Comparison of ENCODE assay signal across 9 cellular contexts in the genomic region with DNA sequence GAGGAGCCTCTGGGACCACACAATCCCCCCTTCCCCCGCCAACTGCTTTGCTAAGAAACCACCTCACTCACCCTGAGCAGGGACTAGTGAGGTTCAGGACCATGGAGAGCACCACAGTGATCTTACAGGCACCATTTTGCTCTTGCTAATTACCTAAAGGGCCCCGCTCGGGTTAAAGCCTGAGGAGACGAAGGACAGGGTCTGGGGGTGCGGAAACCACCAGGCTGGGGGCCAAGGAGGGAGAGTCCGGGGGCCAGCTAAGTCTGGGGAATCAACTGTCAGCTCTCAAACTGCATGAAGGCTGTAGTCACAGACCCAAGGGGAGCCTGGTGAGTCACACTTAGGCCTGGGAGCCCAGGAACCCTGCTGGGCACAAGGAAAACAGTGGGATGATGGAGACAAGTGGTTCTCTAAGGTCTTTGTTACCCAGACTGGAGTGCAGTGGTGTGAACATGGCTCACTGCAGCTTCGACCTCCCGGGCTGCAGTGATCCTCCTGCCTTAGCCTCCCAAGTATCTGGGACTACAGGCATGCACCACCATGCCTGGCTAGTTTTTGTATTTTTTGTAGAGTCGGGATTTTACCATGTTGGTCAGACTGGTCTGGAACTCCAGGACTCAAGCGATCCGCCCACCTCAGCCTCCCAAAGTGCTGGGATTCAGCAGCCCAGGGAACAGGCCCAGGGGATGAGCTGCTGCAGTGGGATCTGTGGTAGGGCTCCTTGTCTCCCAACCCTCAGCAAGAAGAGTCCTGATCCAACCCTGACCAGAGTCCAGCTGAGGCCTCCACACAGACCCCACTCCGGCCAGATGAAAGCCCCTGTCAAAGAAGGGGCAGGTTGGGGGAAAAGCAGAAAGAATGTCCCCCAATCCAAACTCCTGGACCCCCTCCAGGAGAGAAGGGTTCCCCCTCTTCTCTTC.
A peak's percentile ranks its signal among the peaks of the same experiment; 100 is the strongest.
DNase-seq lines count a peak whose midpoint lies in the region; ATAC-seq and TF ChIP-seq lines count a peak whose summit lies in the region.
"Had no signal": no experiment of that assay in that cellular context is flagged by ENCODE, and none has a peak within 500 bp of the region (broad histone marks: within the 10 kb centered on the region; RNA-seq: fewer than 3 reads in every experiment).

No MANE protein-coding gene starts in this region.

- POLR2A ChIA-PET in naive thymus-derived CD4-positive, alpha-beta T cell (lab: Charles Lee), result no interaction called here

- peaks cover 0 to 27% (median 11%) of the 10 kb centered on the region in 5 donors for H3K27me3 Mint-ChIP-seq in naive thymus-derived CD4-positive, alpha-beta T cell
- H3K27me3 Mint-ChIP-seq in glutamatergic neuron (ENCODE audit: unreplicated experiment), result peaks cover 8% of the 10 kb centered on the region

- no peak overlapping the region for H3K27ac ChIP-seq in naive thymus-derived CD4-positive, alpha-beta T cell (ENCODE audit: low read depth, low read length)

- peaks cover 0 to 10% (median 4%) of the 10 kb centered on the region in 7 donors for H3K4me1 Mint-ChIP-seq in naive thymus-derived CD4-positive, alpha-beta T cell
- H3K4me1 Mint-ChIP-seq in glutamatergic neuron (ENCODE audit: low read depth, unreplicated experiment), result peaks cover 9% of the 10 kb centered on the region

- no peak overlapping the region for H3K4me3 Mint-ChIP-seq in naive thymus-derived CD4-positive, alpha-beta T cell
- no peak overlapping the region for H3K4me3 Mint-ChIP-seq in glutamatergic neuron (ENCODE audit: unreplicated experiment)
- H3K4me3 Mint-ChIP-seq: activated naive CD4-positive, alpha-beta T cell treated with anti-CD3 and anti-CD28 coated beads, Interleukin-2, amount 50 U/mL, for 24 hours had no signal

- H3K27me3 ChIP-seq in naive thymus-derived CD4-positive, alpha-beta T cell (ENCODE audit: control insufficient read depth in 2 of 2, insufficient read depth in 2 of 2, low read length in 2 of 2), result no peaks in the 10 kb centered on the region

- H3K9me3 Mint-ChIP-seq in naive thymus-derived CD4-positive, alpha-beta T cell, result peaks cover 0 to 7% (median 0%) of the 10 kb centered on the region in 11 donors
- peaks cover 9% of the 10 kb centered on the region for H3K9me3 Mint-ChIP-seq in glutamatergic neuron (ENCODE audit: unreplicated experiment)
- H3K9me3 Mint-ChIP-seq: activated naive CD4-positive, alpha-beta T cell treated with anti-CD3 and anti-CD28 coated beads, Interleukin-2, amount 50 U/mL, for 24 hours had no signal

- peak; percentile 83 for DNase-seq in A172 (ENCODE audit: low spot score)
- peak; percentile 63 for DNase-seq in GM19240 (ENCODE audit: insufficient read length, low spot score)
- DNase-seq in dedifferentiated amniotic fluid mesenchymal stem cell (ENCODE audit: extremely low spot score), result peak; percentile 30
- DNase-seq in naive thymus-derived CD4-positive, alpha-beta T cell, result peak in 8 of 9 donors; percentile 20 to 60 (median 40)
- no peak for DNase-seq in NCI-H524 treated with DMSO at 0.1 percent for 48 hours (lab: John Stamatoyannopoulos, UW)
- DNase-seq in glutamatergic neuron, result no peak

- TF ChIP-seq CTCF in glutamatergic neuron (IDR thresholded peaks at IDR 0.05; ENCODE audit: partially characterized antibody, unreplicated experiment), result no peak

- intact Hi-C loops in naive thymus-derived CD4-positive, alpha-beta T cell (cut with micrococcal nuclease), result no loop called here

- CTCF ChIA-PET in naive thymus-derived CD4-positive, alpha-beta T cell (lab: Charles Lee), result no interaction called here

- H3K36me3 Mint-ChIP-seq in naive thymus-derived CD4-positive, alpha-beta T cell, result no peaks in the 10 kb centered on the region
- H3K36me3 Mint-ChIP-seq in glutamatergic neuron (ENCODE audit: unreplicated experiment), result no peaks in the 10 kb centered on the region
- H3K36me3 Mint-ChIP-seq: activated naive CD4-positive, alpha-beta T cell treated with anti-CD3 and anti-CD28 coated beads, Interleukin-2, amount 50 U/mL, for 24 hours had no signal

- H3K4me3 ChIP-seq in naive thymus-derived CD4-positive, alpha-beta T cell (ENCODE audit: low read length), result no peak overlapping the region

- no peaks in the 10 kb centered on the region for H3K9me3 ChIP-seq in naive thymus-derived CD4-positive, alpha-beta T cell (ENCODE audit: control insufficient read depth in 2 of 3, low read length in 3 of 3)

- no peaks in the 10 kb centered on the region for H3K36me3 ChIP-seq in naive thymus-derived CD4-positive, alpha-beta T cell (ENCODE audit: control insufficient read depth in 2 of 3, insufficient read depth in 3 of 3, low read length in 3 of 3)

- no peaks in the 10 kb centered on the region for H3K4me1 ChIP-seq in naive thymus-derived CD4-positive, alpha-beta T cell (ENCODE audit: control insufficient read depth in 2 of 2, insufficient read depth in 2 of 2, low read length in 2 of 2)

- H3K27ac Mint-ChIP-seq in naive thymus-derived CD4-positive, alpha-beta T cell, result no peak overlapping the region
- no peak overlapping the region for H3K27ac Mint-ChIP-seq in glutamatergic neuron (ENCODE audit: unreplicated experiment)

- ATAC-seq in SK-N-SH treated with all-trans-retinoic acid at 6 μM for 48 hours (peak; percentile 61), GM21526 (IDR thresholded peaks at IDR 0.05; ENCODE audit: low FRiP score, unreplicated experiment) (no peak)
- peak; percentile 55 for ATAC-seq in naive thymus-derived CD4-positive, alpha-beta T cell

TF ChIP-seq in SK-N-SH treated with all-trans-retinoic acid at 6 μM for 48 hours, 23 proteins besides CTCF, POLR2A, EP300 and RAD21 (continues in another document):
- TF ChIP-seq RARB (CRISPR knock-in tag; IDR thresholded peaks at IDR 0.05) (no peak), ISL1 (CRISPR knock-in tag; IDR thresholded peaks at IDR 0.05) (no peak), ZC3H10 (CRISPR knock-in tag; IDR thresholded peaks at IDR 0.05) (peak; percentile 20; the same call in 1 of the 2 replicates), SNAI2 (CRISPR knock-in tag; IDR thresholded peaks at IDR 0.05) (peak; percentile 84; the same call in 1 of the 2 replicates), CSDC2 (CRISPR knock-in tag; IDR thresholded peaks at IDR 0.05) (peak; percentile 95), OSR1 (CRISPR knock-in tag; IDR thresholded peaks at IDR 0.05) (no peak), ZNF565 (CRISPR knock-in tag; conservative IDR thresholded peaks at IDR 0.05; ENCODE audit: low read depth) (peak; percentile 69; the same call in 1 of the 2 replicates), BACH2 (CRISPR knock-in tag; IDR thresholded peaks at IDR 0.05; ENCODE audit: borderline replicate concordance) (no peak), ESRRG (CRISPR knock-in tag; IDR thresholded peaks at IDR 0.05) (no peak), ZFP30 (CRISPR knock-in tag; IDR thresholded peaks at IDR 0.05) (no peak), ZFP3 (CRISPR knock-in tag; IDR thresholded peaks at IDR 0.05) (peak; percentile 63; the same call in 1 of the 2 replicates)
- TF ChIP-seq, protein P1, sequence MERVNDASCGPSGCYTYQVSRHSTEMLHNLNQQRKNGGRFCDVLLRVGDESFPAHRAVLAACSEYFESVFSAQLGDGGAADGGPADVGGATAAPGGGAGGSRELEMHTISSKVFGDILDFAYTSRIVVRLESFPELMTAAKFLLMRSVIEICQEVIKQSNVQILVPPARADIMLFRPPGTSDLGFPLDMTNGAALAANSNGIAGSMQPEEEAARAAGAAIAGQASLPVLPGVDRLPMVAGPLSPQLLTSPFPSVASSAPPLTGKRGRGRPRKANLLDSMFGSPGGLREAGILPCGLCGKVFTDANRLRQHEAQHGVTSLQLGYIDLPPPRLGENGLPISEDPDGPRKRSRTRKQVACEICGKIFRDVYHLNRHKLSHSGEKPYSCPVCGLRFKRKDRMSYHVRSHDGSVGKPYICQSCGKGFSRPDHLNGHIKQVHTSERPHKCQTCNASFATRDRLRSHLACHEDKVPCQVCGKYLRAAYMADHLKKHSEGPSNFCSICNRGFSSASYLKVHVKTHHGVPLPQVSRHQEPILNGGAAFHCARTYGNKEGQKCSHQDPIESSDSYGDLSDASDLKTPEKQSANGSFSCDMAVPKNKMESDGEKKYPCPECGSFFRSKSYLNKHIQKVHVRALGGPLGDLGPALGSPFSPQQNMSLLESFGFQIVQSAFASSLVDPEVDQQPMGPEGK (CRISPR knock-in tag; IDR thresholded peaks at IDR 0.05; ENCODE audit: borderline replicate concordance), result 0 out of 2 replicates have a peak, but pooled peaks have one; percentile 29
- TF ChIP-seq, protein P2, sequence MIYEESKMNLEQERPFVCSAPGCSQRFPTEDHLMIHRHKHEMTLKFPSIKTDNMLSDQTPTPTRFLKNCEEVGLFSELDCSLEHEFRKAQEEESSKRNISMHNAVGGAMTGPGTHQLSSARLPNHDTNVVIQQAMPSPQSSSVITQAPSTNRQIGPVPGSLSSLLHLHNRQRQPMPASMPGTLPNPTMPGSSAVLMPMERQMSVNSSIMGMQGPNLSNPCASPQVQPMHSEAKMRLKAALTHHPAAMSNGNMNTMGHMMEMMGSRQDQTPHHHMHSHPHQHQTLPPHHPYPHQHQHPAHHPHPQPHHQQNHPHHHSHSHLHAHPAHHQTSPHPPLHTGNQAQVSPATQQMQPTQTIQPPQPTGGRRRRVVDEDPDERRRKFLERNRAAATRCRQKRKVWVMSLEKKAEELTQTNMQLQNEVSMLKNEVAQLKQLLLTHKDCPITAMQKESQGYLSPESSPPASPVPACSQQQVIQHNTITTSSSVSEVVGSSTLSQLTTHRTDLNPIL (CRISPR knock-in tag; IDR thresholded peaks at IDR 0.05; ENCODE audit: low read depth), result no peak
- TF ChIP-seq, protein P3, sequence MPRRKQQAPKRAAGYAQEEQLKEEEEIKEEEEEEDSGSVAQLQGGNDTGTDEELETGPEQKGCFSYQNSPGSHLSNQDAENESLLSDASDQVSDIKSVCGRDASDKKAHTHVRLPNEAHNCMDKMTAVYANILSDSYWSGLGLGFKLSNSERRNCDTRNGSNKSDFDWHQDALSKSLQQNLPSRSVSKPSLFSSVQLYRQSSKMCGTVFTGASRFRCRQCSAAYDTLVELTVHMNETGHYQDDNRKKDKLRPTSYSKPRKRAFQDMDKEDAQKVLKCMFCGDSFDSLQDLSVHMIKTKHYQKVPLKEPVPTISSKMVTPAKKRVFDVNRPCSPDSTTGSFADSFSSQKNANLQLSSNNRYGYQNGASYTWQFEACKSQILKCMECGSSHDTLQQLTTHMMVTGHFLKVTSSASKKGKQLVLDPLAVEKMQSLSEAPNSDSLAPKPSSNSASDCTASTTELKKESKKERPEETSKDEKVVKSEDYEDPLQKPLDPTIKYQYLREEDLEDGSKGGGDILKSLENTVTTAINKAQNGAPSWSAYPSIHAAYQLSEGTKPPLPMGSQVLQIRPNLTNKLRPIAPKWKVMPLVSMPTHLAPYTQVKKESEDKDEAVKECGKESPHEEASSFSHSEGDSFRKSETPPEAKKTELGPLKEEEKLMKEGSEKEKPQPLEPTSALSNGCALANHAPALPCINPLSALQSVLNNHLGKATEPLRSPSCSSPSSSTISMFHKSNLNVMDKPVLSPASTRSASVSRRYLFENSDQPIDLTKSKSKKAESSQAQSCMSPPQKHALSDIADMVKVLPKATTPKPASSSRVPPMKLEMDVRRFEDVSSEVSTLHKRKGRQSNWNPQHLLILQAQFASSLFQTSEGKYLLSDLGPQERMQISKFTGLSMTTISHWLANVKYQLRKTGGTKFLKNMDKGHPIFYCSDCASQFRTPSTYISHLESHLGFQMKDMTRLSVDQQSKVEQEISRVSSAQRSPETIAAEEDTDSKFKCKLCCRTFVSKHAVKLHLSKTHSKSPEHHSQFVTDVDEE (CRISPR knock-in tag; IDR thresholded peaks at IDR 0.05), result no peak

Comparison
In these comparisons a context has a peak if more than half of its experiments do, and no peak if none do; other contexts are left out.
1. DNase-seq: peak in A172 (single experiment), GM19240 (single experiment), dedifferentiated amniotic fluid mesenchymal stem cell (single experiment) and naive thymus-derived CD4-positive, alpha-beta T cell (8 of 9); none in NCI-H524 treated with DMSO at 0.1 percent for 48 hours (single experiment) and glutamatergic neuron (single experiment).